ENCODE assay signal across 19 cellular contexts in the genomic region with DNA sequence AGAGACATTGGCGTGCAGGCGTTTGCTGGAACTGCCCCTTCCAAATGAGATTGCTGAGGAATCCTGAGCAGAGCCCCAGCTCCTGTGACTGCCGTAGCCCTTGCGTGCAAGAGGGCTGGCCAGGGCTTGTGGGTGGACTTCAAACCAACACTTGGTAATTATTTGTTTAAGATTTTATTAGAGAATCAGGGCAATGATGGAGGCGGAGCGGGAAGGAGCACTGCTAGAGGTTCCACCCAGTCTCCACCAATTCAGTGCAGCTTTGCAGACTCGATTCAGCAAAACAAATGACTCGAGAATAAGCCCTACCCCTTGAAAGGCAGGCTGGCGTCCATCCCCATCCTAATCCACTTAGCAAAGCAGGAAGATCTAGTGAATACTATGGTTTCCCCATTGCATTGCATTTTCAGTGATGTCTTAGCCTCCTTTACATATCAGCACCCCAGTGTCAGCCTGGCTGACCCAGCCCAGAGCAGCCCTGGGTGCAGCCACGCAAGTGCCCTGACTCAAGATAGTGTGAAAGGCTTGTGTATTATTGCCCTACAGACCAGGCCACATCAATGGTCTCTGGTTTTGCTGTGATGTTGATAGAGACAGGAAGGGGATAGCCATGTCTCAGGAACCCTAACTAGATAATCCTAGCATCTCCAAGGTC. TPM values are rescaled to one million over a fixed set of nuclear protein-coding genes. Genes with fewer than 3 reads are reported as not detected.
DNase-seq lines count a peak whose midpoint lies in the region; ATAC-seq and TF ChIP-seq lines count a peak whose summit lies in the region.
"Had no signal": no experiment of that assay in that cellular context is flagged by ENCODE, and none has a peak within 500 bp of the region (broad histone marks: within the 10 kb centered on the region; RNA-seq: fewer than 3 reads in every experiment).

No MANE protein-coding gene starts in this region.

- no peaks in the 10 kb centered on the region for H3K9me3 Mint-ChIP-seq in GM23338
- H3K9me3 Mint-ChIP-seq: activated T-helper 1 cell treated with anti-CD3 and anti-CD28 coated beads, Interleukin-12 subunit alpha, Interleukin-12 subunit beta, Interleukin-2, Interleukin-4 antibody, amounts not matched to agents 30 ng/mL and 10 ng/mL and 1 ng/mL, durations not matched to agents 14 hours and 24 hours and 36 hours; CD8-positive, alpha-beta memory T cell; naive thymus-derived CD4-positive, alpha-beta T cell; stimulated activated naive CD8-positive, alpha-beta T cell treated with anti-CD3 and anti-CD28 coated beads, Interleukin-15, Interleukin-2, amounts not matched to agents 100 ng/mL and 50 ng/mL, for 24 hours had no signal

- H3K36me3 Mint-ChIP-seq in GM23338 (ENCODE audit: low read depth): no peaks in the 10 kb centered on the region
- H3K36me3 Mint-ChIP-seq: CD8-positive, alpha-beta memory T cell; naive thymus-derived CD4-positive, alpha-beta T cell had no signal

- H3K27ac Mint-ChIP-seq in GM23338: no peak overlapping the region
- H3K27ac Mint-ChIP-seq: activated T-helper 1 cell treated with anti-CD3 and anti-CD28 coated beads, Interleukin-12 subunit alpha, Interleukin-12 subunit beta, Interleukin-2, Interleukin-4 antibody, amounts not matched to agents 30 ng/mL and 10 ng/mL and 1 ng/mL, durations not matched to agents 14 hours and 24 hours and 36 hours; CD8-positive, alpha-beta memory T cell; naive thymus-derived CD4-positive, alpha-beta T cell; stimulated activated naive CD8-positive, alpha-beta T cell treated with anti-CD3 and anti-CD28 coated beads, Interleukin-15, Interleukin-2, amounts not matched to agents 100 ng/mL and 50 ng/mL, for 24 hours had no signal

- H3K4me1 Mint-ChIP-seq in GM23338: peaks cover 7% of the 10 kb centered on the region; the same call in 2 of the 3 replicates
- H3K4me1 Mint-ChIP-seq: CD8-positive, alpha-beta memory T cell; naive thymus-derived CD4-positive, alpha-beta T cell had no signal

- no peak for TF ChIP-seq EP300 in stomach (IDR thresholded peaks at IDR 0.05)

- H3K27me3 ChIP-seq in GM23338 (ENCODE audit: insufficient read depth): no peaks in the 10 kb centered on the region
- no peaks in the 10 kb centered on the region for H3K27me3 ChIP-seq in stomach
- H3K27me3 ChIP-seq: ascending aorta had no signal

- 24 to 48% (median 29%) methylated on average over 10 of the region's 10 CpGs for WGBS in stomach, 5 donors

- H3K9me3 ChIP-seq in stomach: no peaks in the 10 kb centered on the region
- H3K9me3 ChIP-seq: ascending aorta had no signal

- H3K4me1 ChIP-seq in GM23338 (ENCODE audit: insufficient read depth): no peaks in the 10 kb centered on the region; the same call in 1 of the 2 replicates
- peaks cover 13 to 42% (median 30%) of the 10 kb centered on the region in 4 donors for H3K4me1 ChIP-seq in stomach
- H3K4me1 ChIP-seq: ascending aorta had no signal

- H3F3A ChIP-seq in GM23338 (replicated peaks; ENCODE audit: low read depth): no peaks in the 10 kb centered on the region

- ATAC-seq in GM23338: peak; percentile 39; the same call in 2 of the 3 replicates
- ATAC-seq in HG03108 (IDR thresholded peaks at IDR 0.05; ENCODE audit: unreplicated experiment): no peak
- no peak for ATAC-seq in GM21737 (IDR thresholded peaks at IDR 0.05; ENCODE audit: unreplicated experiment)
- ATAC-seq: naive thymus-derived CD4-positive, alpha-beta T cell had no signal

- H2AFZ ChIP-seq in GM23338: no peak overlapping the region

- no peak overlapping the region for H3K4me3 Mint-ChIP-seq in GM23338
- H3K4me3 Mint-ChIP-seq: activated T-helper 1 cell treated with anti-CD3 and anti-CD28 coated beads, Interleukin-12 subunit alpha, Interleukin-12 subunit beta, Interleukin-2, Interleukin-4 antibody, amounts not matched to agents 30 ng/mL and 10 ng/mL and 1 ng/mL, durations not matched to agents 14 hours and 24 hours and 36 hours; CD8-positive, alpha-beta memory T cell; naive thymus-derived CD4-positive, alpha-beta T cell; stimulated activated naive CD8-positive, alpha-beta T cell treated with anti-CD3 and anti-CD28 coated beads, Interleukin-15, Interleukin-2, amounts not matched to agents 100 ng/mL and 50 ng/mL, for 24 hours had no signal

- DNase-seq in GM23338 (ENCODE audit: low spot score): no peak
- DNase-seq in NCI-H82 treated with DMSO at 0.1 percent for 48 hours (lab: John Stamatoyannopoulos, UW; ENCODE audit: unreplicated experiment): peak; percentile 34
- DNase-seq in fibroblast of pulmonary artery (ENCODE audit: low read depth): peak; percentile 48
- peak; percentile 55 for DNase-seq in stomach
- DNase-seq in D341Med (ENCODE audit: low spot score): no peak
- DNase-seq: activated CD4-positive, alpha-beta T cell treated with anti-CD3 and anti-CD28 coated beads, Interleukin-2, amount 50 U/mL, for 1 hour; CD8-positive, alpha-beta memory T cell; GF-D8; naive thymus-derived CD4-positive, alpha-beta T cell; NCI-H1048 had no signal

- no peak for TF ChIP-seq POLR2A in stomach (IDR thresholded peaks at IDR 0.05)

- no peak overlapping the region for H3K4me2 ChIP-seq in GM23338

- H3K4me3 ChIP-seq in GM23338: no peak overlapping the region
- no peak overlapping the region for H3K4me3 ChIP-seq in fibroblast of pulmonary artery (replicated peaks; ENCODE audit: low read depth, low read length)
- H3K4me3 ChIP-seq in stomach: no peak overlapping the region
- H3K4me3 ChIP-seq: ascending aorta had no signal

- peaks cover 1% of the 10 kb centered on the region for H3K27me3 Mint-ChIP-seq in GM23338 (ENCODE audit: insufficient read depth, low read depth, poor library complexity)
- H3K27me3 Mint-ChIP-seq: stimulated activated naive CD8-positive, alpha-beta T cell treated with anti-CD3 and anti-CD28 coated beads, Interleukin-15, Interleukin-2, amounts not matched to agents 100 ng/mL and 50 ng/mL, for 24 hours had no signal

- no peak overlapping the region for H3K27ac ChIP-seq in GM23338 (ENCODE audit: low read depth)
- H3K27ac ChIP-seq in stomach: peak overlapping the region in 4 of 5 donors; percentile 43 to 78 (median 59)
- H3K27ac ChIP-seq: ascending aorta had no signal

- H3K79me2 ChIP-seq in GM23338 (replicated peaks; ENCODE audit: insufficient read depth): no peaks in the 10 kb centered on the region

- H4K20me1 ChIP-seq in GM23338 (replicated peaks; ENCODE audit: insufficient read depth): no peaks in the 10 kb centered on the region

- TF ChIP-seq CTCF in GM23338 (conservative IDR thresholded peaks at IDR 0.05; ENCODE audit: low read depth in 2 of 2) (no peak), fibroblast of pulmonary artery (IDR thresholded peaks at IDR 0.05; ENCODE audit: low read length, missing control alignments) (no peak), stomach (IDR thresholded peaks at IDR 0.05) (no peak)

- intact Hi-C loops in stomach (cut with DNase I; ENCODE audit: low total_unique reads): no loop called here

- H3K36me3 ChIP-seq in GM23338 (ENCODE audit: insufficient read depth) (no peaks in the 10 kb centered on the region), stomach (no peaks in the 10 kb centered on the region)
- H3K36me3 ChIP-seq: ascending aorta had no signal

- H3K9me2 ChIP-seq in GM23338 (ENCODE audit: insufficient read depth): no peaks in the 10 kb centered on the region

TF ChIP-seq in GM23338, 12 proteins besides CTCF, POLR2A, EP300 and RAD21:
- TF ChIP-seq POLR2AphosphoS5 (IDR thresholded peaks at IDR 0.05; ENCODE audit: low read depth): no peak
- TF ChIP-seq EZH2phosphoT487 (IDR thresholded peaks at IDR 0.05; ENCODE audit: unreplicated experiment): no peak

RNA-seq across cellular contexts. Expression of gene GLDN, which starts 26.0 kb away (rescaled TPM):
- 1.2 and 1.5 TPM in 2 replicates for total RNA-seq in GM23338 (2014; rRNA removed; shearing (Covaris generic))
- polyA plus RNA-seq in GM23338 (2016; fragmentation: Nextera tagmentation; extraction: Ambion mirVana): 0.19 and 0.32 TPM in 2 replicates
- total RNA-seq in stomach: 1 to 10 TPM in 4 of 5 donors, not detected in 1; 1.7 to 8.7 (median 2.1) TPM
- under 1 TPM; 0.23 to 0.50 (median 0.31) TPM for polyA plus RNA-seq in stomach
- total RNA-seq: activated T-helper 1 cell treated with anti-CD3 and anti-CD28 coated beads, Interleukin-12 subunit alpha, Interleukin-12 subunit beta, Interleukin-2, Interleukin-4 antibody, amounts not matched to agents 30 ng/mL and 10 ng/mL and 1 ng/mL, durations not matched to agents 14 hours and 24 hours and 36 hours; CD8-positive, alpha-beta memory T cell; glomerular endothelial cell; HT1080; kidney epithelial cell; naive thymus-derived CD4-positive, alpha-beta T cell; renal cortical epithelial cell had no signal
- polyA plus RNA-seq: CD8-positive, alpha-beta memory T cell; naive thymus-derived CD4-positive, alpha-beta T cell had no signal

RNA-seq across cellular contexts. Expression of gene CYP19A1, which starts 29.1 kb away (rescaled TPM):
- not detected in 2 replicates for total RNA-seq in GM23338 (2014; rRNA removed; shearing (Covaris generic))
- 0.05 and 0.42 TPM in 2 replicates for polyA plus RNA-seq in GM23338 (2016; fragmentation: Nextera tagmentation; extraction: Ambion mirVana)
- under 1 TPM in 1 of 5 donors, not detected in 4; 0.18 TPM for total RNA-seq in stomach
- polyA plus RNA-seq in stomach: 1 to 10 TPM in 1 of 3 donors, under 1 TPM in 1, not detected in 1; 0.35 to 2.7 TPM
- total RNA-seq: CD8-positive, alpha-beta memory T cell; glomerular endothelial cell; HT1080; kidney epithelial cell; renal cortical epithelial cell had no signal
- polyA plus RNA-seq: CD8-positive, alpha-beta memory T cell; naive thymus-derived CD4-positive, alpha-beta T cell had no signal

Comparison
In these comparisons a context has a peak if more than half of its experiments do, and no peak if none do; other contexts are left out.
1. DNase-seq: peak in NCI-H82 treated with DMSO at 0.1 percent for 48 hours (single experiment), fibroblast of pulmonary artery (single experiment) and stomach (single experiment); none in GM23338 (single experiment) and D341Med (single experiment).